8 cellular contexts compared by ENCODE assay signal in genomic region chr4:112515278-112516075, GRCh38. TPM values are rescaled to one million over a fixed set of nuclear protein-coding genes. Genes with fewer than 3 reads are reported as not detected.
DNase-seq lines count a peak whose midpoint lies in the region; ATAC-seq and TF ChIP-seq lines count a peak whose summit lies in the region.

No MANE protein-coding gene starts in this region.

- H3K27ac Mint-ChIP-seq in stimulated activated naive CD8-positive, alpha-beta T cell treated with anti-CD3 and anti-CD28 coated beads, Interleukin-15, Interleukin-2, amounts not matched to agents 100 ng/mL and 50 ng/mL, for 24 hours = peak overlapping the region; percentile 82

- H3K9me3 ChIP-seq in OCI-LY3 (ENCODE audit: insufficient read depth, low read length) (no peaks in the 10 kb centered on the region), mammary epithelial cell (replicated peaks; ENCODE audit: insufficient read depth, low read length) (no peaks in the 10 kb centered on the region)

- H3K4me1 ChIP-seq in OCI-LY3 (ENCODE audit: low read length) (peaks cover 22% of the 10 kb centered on the region), mammary epithelial cell (ENCODE audit: insufficient read depth, low read length) (peaks cover 35% of the 10 kb centered on the region)

- H3K27me3 Mint-ChIP-seq in stimulated activated naive CD8-positive, alpha-beta T cell treated with anti-CD3 and anti-CD28 coated beads, Interleukin-15, Interleukin-2, amounts not matched to agents 100 ng/mL and 50 ng/mL, for 24 hours = peaks cover 91% of the 10 kb centered on the region

- H3K4me3 ChIP-seq in OCI-LY3 (ENCODE audit: low read length) (peak overlapping the region; percentile 95), mammary epithelial cell (replicated peaks in 1 of 3; ENCODE audit: insufficient read depth in 1 of 3, low read depth in 2 of 3, low read length in 3 of 3) (peak overlapping the region; percentile 25 to 56 (median 56))

- H3K27me3 ChIP-seq in OCI-LY3 (ENCODE audit: low read depth, low read length) = peaks cover 63% of the 10 kb centered on the region
- H3K27me3 ChIP-seq in mammary epithelial cell (ENCODE audit: insufficient read depth, low read length) = peaks cover 53% of the 10 kb centered on the region

- H4K20me1 ChIP-seq in OCI-LY3 (ENCODE audit: insufficient read depth, low read length) (no peaks in the 10 kb centered on the region), mammary epithelial cell (ENCODE audit: insufficient read depth, low read length) (peaks cover 1% of the 10 kb centered on the region)

- CTCF ChIA-PET in mammary epithelial cell (lab: Charles Lee; ENCODE audit: low non-redundant PET) = interaction anchor here (0.6 kb wide), 1 partner anchor 187 kb away, joined by 3 read pairs; no protein-coding TSS in a partner anchor

- H3K4me2 ChIP-seq in OCI-LY3 (ENCODE audit: low read length) (peak overlapping the region; percentile 95), mammary epithelial cell (ENCODE audit: insufficient read depth, low read depth, low read length) (peak overlapping the region; percentile 90)

- H3K27ac ChIP-seq in OCI-LY3 (ENCODE audit: low read length) = no peak overlapping the region
- H3K27ac ChIP-seq in mammary epithelial cell (ENCODE audit: insufficient read depth, low read depth, low read length) = no peak overlapping the region

- TF ChIP-seq CTCF in OCI-LY3 (IDR thresholded peaks at IDR 0.05; ENCODE audit: low read depth, low read length) = no peak
- TF ChIP-seq CTCF in mammary epithelial cell (conservative IDR thresholded peaks at IDR 0.05 in 1 of 2, IDR thresholded peaks at IDR 0.05 in 1 of 2; ENCODE audit: extremely low read depth in 1 of 2, insufficient read depth in 1 of 2, low read depth in 1 of 2, low read length in 2 of 2) = no peak

- 3% methylated on average over 31 of the region's 87 CpGs for WGBS in mammary epithelial cell (ENCODE audit: low coverage, missing lambda C conversion rate)

- in situ Hi-C loops in mammary epithelial cell (cut with MboI; ENCODE audit: low sequenced_read_pairs in 2 of 2) = loop anchor here in 1 of 2 donors (25.0 kb wide), 1 partner anchor 178 kb away; no protein-coding TSS in a partner anchor

- peak; percentile 66 for DNase-seq in COLO668 (lab: John Stamatoyannopoulos, UW; ENCODE audit: unreplicated experiment)
- DNase-seq in mammary epithelial cell = peak; percentile 47
- peak; percentile 70 for DNase-seq in left kidney (ENCODE audit: low read depth, low spot score)
- no peak for DNase-seq in cerebellar nuclear complex (lab: John Stamatoyannopoulos, UW)

- intact Hi-C loops in mammary epithelial cell (cut with micrococcal nuclease) = no loop called here

- no peaks in the 10 kb centered on the region for H3K36me3 ChIP-seq in OCI-LY3 (replicated peaks; ENCODE audit: low read depth, low read length)
- no peaks in the 10 kb centered on the region for H3K36me3 ChIP-seq in mammary epithelial cell (ENCODE audit: insufficient read depth, low read length)

- H3K79me2 ChIP-seq in OCI-LY3 (ENCODE audit: low read length) (no peaks in the 10 kb centered on the region), mammary epithelial cell (ENCODE audit: insufficient read depth, low read length) (no peaks in the 10 kb centered on the region)

- peak overlapping the region; percentile 96 for H3K4me3 Mint-ChIP-seq in stimulated activated naive CD8-positive, alpha-beta T cell treated with anti-CD3 and anti-CD28 coated beads, Interleukin-15, Interleukin-2, amounts not matched to agents 100 ng/mL and 50 ng/mL, for 24 hours

- H2AFZ ChIP-seq in OCI-LY3 (ENCODE audit: low read depth, low read length) (peak overlapping the region; percentile 97), mammary epithelial cell (ENCODE audit: low read depth, low read length) (peak overlapping the region; percentile 86)

- no peaks in the 10 kb centered on the region for H3K9me3 Mint-ChIP-seq in stimulated activated naive CD8-positive, alpha-beta T cell treated with anti-CD3 and anti-CD28 coated beads, Interleukin-15, Interleukin-2, amounts not matched to agents 100 ng/mL and 50 ng/mL, for 24 hours

- no TSS peak for BruUV-seq in mammary epithelial cell (replicated peaks; lab: Mats Ljungman, UMichigan)

- peak; percentile 31 for ATAC-seq in GM19025 (IDR thresholded peaks at IDR 0.05; ENCODE audit: low read depth, unreplicated experiment)
- peak; percentile 28 for ATAC-seq in HG03066 (IDR thresholded peaks at IDR 0.05; ENCODE audit: low read depth, unreplicated experiment)

- H3K9ac ChIP-seq in OCI-LY3 (ENCODE audit: low read length) (peak overlapping the region; percentile 62), mammary epithelial cell (ENCODE audit: insufficient read depth, low read length) (no peak overlapping the region)

- H3K4me1 Mint-ChIP-seq in stimulated activated naive CD8-positive, alpha-beta T cell treated with anti-CD3 and anti-CD28 coated beads, Interleukin-15, Interleukin-2, amounts not matched to agents 100 ng/mL and 50 ng/mL, for 24 hours (ENCODE audit: low read depth) = peaks cover 57% of the 10 kb centered on the region

- dilution Hi-C loops in mammary epithelial cell (cut with HindIII; ENCODE audit: low sequenced_read_pairs) = loop anchor here (25.0 kb wide), 1 partner anchor 178 kb away; no protein-coding TSS in a partner anchor

- peaks cover 4% of the 10 kb centered on the region for H3K36me3 Mint-ChIP-seq in stimulated activated naive CD8-positive, alpha-beta T cell treated with anti-CD3 and anti-CD28 coated beads, Interleukin-15, Interleukin-2, amounts not matched to agents 100 ng/mL and 50 ng/mL, for 24 hours (ENCODE audit: low read depth)

RNA-seq across cellular contexts. Expression of gene NEUROG2, which starts 0.5 kb away (rescaled TPM):
- not detected for total RNA-seq in mammary epithelial cell
- not detected for polyA plus RNA-seq in mammary epithelial cell
- polyA minus RNA-seq in mammary epithelial cell = not detected

Comparison
In these comparisons a context has a peak if more than half of its experiments do, and no peak if none do; other contexts are left out.
1. DNase-seq: peak in COLO668 (single experiment), mammary epithelial cell (single experiment) and left kidney (single experiment); none in cerebellar nuclear complex (0 of 2).